8 cellular contexts compared by ENCODE assay signal in the genomic region with DNA sequence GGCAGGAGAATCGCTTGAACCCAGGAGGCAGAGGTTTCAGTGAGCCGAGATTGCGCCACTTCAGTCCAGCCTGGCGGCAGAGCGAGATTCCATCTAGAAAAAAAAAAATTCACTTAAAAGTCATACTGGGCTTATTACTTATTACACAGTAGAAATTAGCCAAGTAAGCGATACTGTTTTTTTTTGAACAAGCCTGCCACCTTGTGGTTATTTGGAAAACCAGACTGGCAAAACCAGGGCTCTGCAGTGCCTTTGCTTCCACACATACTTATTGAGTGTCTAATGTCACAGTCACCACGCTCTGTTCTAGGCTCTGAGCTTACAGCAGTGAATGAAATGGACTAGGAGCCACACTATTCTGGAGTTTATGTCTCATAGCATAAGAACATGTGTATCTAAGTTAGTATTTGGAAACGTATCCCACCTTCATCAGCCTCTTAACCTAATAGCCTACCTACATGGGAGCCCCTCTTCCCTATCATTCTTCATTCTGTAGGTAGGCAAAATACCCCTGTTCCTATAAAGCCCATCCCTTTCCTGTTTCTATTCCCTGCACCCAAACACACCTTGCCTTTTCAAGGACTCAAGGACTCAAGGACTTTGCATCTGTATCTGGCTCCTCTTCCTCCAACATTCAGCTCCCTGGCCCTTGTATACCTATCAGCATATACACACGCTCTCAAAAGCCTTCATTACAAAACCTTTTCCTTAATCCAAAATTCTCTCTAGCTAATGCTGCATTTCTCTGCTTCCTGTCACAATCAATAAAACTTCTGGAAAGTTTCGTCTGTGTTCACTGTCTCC. TPM values are rescaled to one million over a fixed set of nuclear protein-coding genes. Genes with fewer than 3 reads are reported as not detected.
DNase-seq lines count a peak whose midpoint lies in the region; ATAC-seq and TF ChIP-seq lines count a peak whose summit lies in the region.

No MANE protein-coding gene starts in this region.

- H3K27ac ChIP-seq in right atrium auricular region (no peak overlapping the region), spleen (no peak overlapping the region)

- H3K9me3 ChIP-seq in adipocyte (ENCODE audit: control insufficient read depth, low read length) (no peaks in the 10 kb centered on the region), right atrium auricular region (no peaks in the 10 kb centered on the region), spleen (no peaks in the 10 kb centered on the region), MG63 (no peaks in the 10 kb centered on the region)

- intact Hi-C loops in spleen (cut with DNase I; ENCODE audit: low total_unique reads): no loop called here

- DNase-seq in AML-193 (lab: John Stamatoyannopoulos, UW) (peak; percentile 20 to 50), NCI-H226 (peak; percentile 45), adipocyte (ENCODE audit: low read depth) (peak; percentile 88), right atrium auricular region (ENCODE audit: low spot score) (peak; percentile 66), spleen (no peak), MG63 (no peak)

- H3K4me1 ChIP-seq in adipocyte (ENCODE audit: control insufficient read depth, insufficient read depth, low read length) (peaks cover 8% of the 10 kb centered on the region), right atrium auricular region (no peaks in the 10 kb centered on the region), spleen (peaks cover 0 to 3% (median 0%) of the 10 kb centered on the region in 6 donors)

- peak; percentile 86 for ATAC-seq in GM18867 (IDR thresholded peaks at IDR 0.05; ENCODE audit: unreplicated experiment)
- ATAC-seq in HG03280 (IDR thresholded peaks at IDR 0.05; ENCODE audit: unreplicated experiment): peak; percentile 85

- H3K27me3 ChIP-seq in adipocyte (replicated peaks; ENCODE audit: control insufficient read depth, insufficient read depth, low read length) (no peaks in the 10 kb centered on the region), right atrium auricular region (no peaks in the 10 kb centered on the region), spleen (replicated peaks in 1 of 7) (peaks cover 0 to 32% (median 0%) of the 10 kb centered on the region in 7 donors), MG63 (no peaks in the 10 kb centered on the region)

- no peak overlapping the region for H3K9ac ChIP-seq in adipocyte (ENCODE audit: low read length)

- WGBS in spleen, 5 donors: 43 to 50% (median 45%) methylated on average over 10 of the region's 10 CpGs

- H3K4me3 ChIP-seq in adipocyte (ENCODE audit: low read length): no peak overlapping the region
- H3K4me3 ChIP-seq in right atrium auricular region: no peak overlapping the region
- no peak overlapping the region for H3K4me3 ChIP-seq in spleen
- no peak overlapping the region for H3K4me3 ChIP-seq in MG63

- no peaks in the 10 kb centered on the region for H3K36me3 ChIP-seq in adipocyte (ENCODE audit: control insufficient read depth, insufficient read depth, low read length, severe bottlenecking)
- no peaks in the 10 kb centered on the region for H3K36me3 ChIP-seq in right atrium auricular region
- H3K36me3 ChIP-seq in spleen: no peaks in the 10 kb centered on the region
- no peaks in the 10 kb centered on the region for H3K36me3 ChIP-seq in MG63

- TF ChIP-seq CTCF in right atrium auricular region (IDR thresholded peaks at IDR 0.05) (peak; percentile 42 to 79), spleen (IDR thresholded peaks at IDR 0.05 in 8 of 11, conservative IDR thresholded peaks at IDR 0.05 in 3 of 11) (peak; percentile 31 to 85 (median 65))

- TF ChIP-seq POLR2A in spleen (IDR thresholded peaks at IDR 0.05): no peak

RNA-seq across cellular contexts. Expression of a gene that starts 13.9 kb away (rescaled TPM):
- 10 to 100 TPM in 1 of 2 donors, 1 to 10 TPM in 1; 8.3 to 18.4 TPM for total RNA-seq in right atrium auricular region
- total RNA-seq in spleen: 100 to 1,000 TPM in 5 of 7 donors, 10 to 100 TPM in 2; 81.8 to 168 (median 114) TPM
- 10 to 100 TPM; 44.5 to 64.9 (median 51.1) TPM for polyA plus RNA-seq in spleen
- 543 and 644 TPM in 2 replicates for total RNA-seq in MG63 (2014; rRNA removed; shearing (Covaris generic); ENCODE audit: low replicate concordance)

Comparison
In these comparisons a context has a peak if more than half of its experiments do, and no peak if none do; other contexts are left out.
1. DNase-seq: peak in AML-193 (2 of 2), NCI-H226 (single experiment), adipocyte (single experiment) and right atrium auricular region (single experiment); none in spleen (single experiment) and MG63 (single experiment).
2. RNA of a gene that starts 13.9 kb away (total RNA-seq): 543 to 644 TPM in MG63 and 81.8 to 168 TPM in spleen; 8.3 to 18.4 TPM in right atrium auricular region; every median in the first group is over 4 times any median in the second.